Comparison of ENCODE assay signal across 1 cellular context in the genomic region with DNA sequence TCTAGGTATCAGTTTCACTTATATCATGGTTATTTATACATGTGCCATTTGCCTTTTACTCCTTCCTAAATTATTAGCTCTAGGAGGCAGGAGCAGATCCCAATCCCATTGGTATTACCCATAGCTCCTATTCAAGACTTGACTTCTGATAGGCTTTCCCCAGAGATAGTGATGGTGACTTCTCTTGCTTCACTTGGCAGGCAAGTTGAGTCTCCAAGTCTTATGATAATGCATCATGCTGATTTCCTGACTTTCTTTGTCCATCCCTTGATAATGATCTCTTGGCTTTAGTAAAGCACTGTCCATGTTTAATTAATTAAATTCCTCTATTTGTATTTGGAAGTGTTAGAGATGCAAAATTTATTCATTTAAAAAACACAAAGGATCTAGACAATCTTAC.
TF ChIP-seq lines count a peak whose summit lies in the region.

No MANE protein-coding gene starts in this region.

TF ChIP-seq in GM12878, 131 proteins besides CTCF, POLR2A, EP300 and RAD21 (continued from another document):
- TF ChIP-seq ZBTB40 (IDR thresholded peaks at IDR 0.05; ENCODE audit: borderline replicate concordance) (no peak), USF1 (IDR thresholded peaks at IDR 0.05; ENCODE audit: borderline replicate concordance, extremely low read length, insufficient read depth, low read depth, low read length) (no peak), ZNF207 (IDR thresholded peaks at IDR 0.05; ENCODE audit: borderline replicate concordance) (no peak), MEF2A (IDR thresholded peaks at IDR 0.05; ENCODE audit: insufficient read depth, low read depth, low read length) (no peak)
